8 cellular contexts compared by ENCODE assay signal in genomic region chr1:161119017-161119378, GRCh38. TPM values are rescaled to one million over a fixed set of nuclear protein-coding genes. Genes with fewer than 3 reads are reported as not detected.
DNase-seq lines count a peak whose midpoint lies in the region; ATAC-seq and FAIRE-seq lines count a peak whose summit lies in the region.

No MANE protein-coding gene starts in this region.

- H3K36me3 ChIP-seq in small intestine (ENCODE audit: control insufficient read depth in 2 of 2, insufficient read depth in 2 of 2, low read length in 2 of 2): peaks cover 15 to 24% of the 10 kb centered on the region in 2 donors

- H3K36me3 Mint-ChIP-seq in activated T-helper 2 cell treated with anti-CD3 and anti-CD28 coated beads, Interferon-gamma antibody, Interleukin-2, Interleukin-4, amounts not matched to agents 10 μg/mL and 5 μg/mL and 100 μg/mL, durations not matched to agents 14 hours and 24 hours and 36 hours (ENCODE audit: low read depth): peaks cover 72% of the 10 kb centered on the region

- peak overlapping the region; percentile 93 for H3K4me3 Mint-ChIP-seq in activated T-helper 2 cell treated with anti-CD3 and anti-CD28 coated beads, Interferon-gamma antibody, Interleukin-2, Interleukin-4, amounts not matched to agents 10 μg/mL and 5 μg/mL and 100 μg/mL, durations not matched to agents 14 hours and 24 hours and 36 hours (ENCODE audit: low read depth)

- H3K4me1 ChIP-seq in small intestine (ENCODE audit: control insufficient read depth in 2 of 2, insufficient read depth in 1 of 2, low read depth in 1 of 2, low read length in 1 of 2): peaks cover 4 to 12% of the 10 kb centered on the region in 2 donors

- intact Hi-C loops in activated T-helper 2 cell treated with anti-CD3 and anti-CD28 coated beads, Interferon-gamma antibody, Interleukin-2, Interleukin-4, amounts not matched to agents 10 μg/mL and 5 μg/mL and 100 μg/mL, durations not matched to agents 14 hours and 24 hours and 36 hours (cut with micrococcal nuclease): loop anchor here (2.0 to 10.0 kb wide), 7 partner anchors 36 to 494 kb away; partner anchors contain the start of genes CD48, PPOX and USF1
- intact Hi-C loops in left ventricle myocardium superior (cut with micrococcal nuclease): no loop called here

- peak; percentile 39 for ATAC-seq in left ventricle myocardium superior
- ATAC-seq in GM18868 (IDR thresholded peaks at IDR 0.05; ENCODE audit: unreplicated experiment): no peak

- DNase-seq in NCI-H82 (lab: John Stamatoyannopoulos, UW) (peak; percentile 30), NCI-H82 treated with DMSO at 0.1 percent for 48 hours (lab: John Stamatoyannopoulos, UW; ENCODE audit: unreplicated experiment) (no peak), left ventricle myocardium superior (peak; percentile 68), small intestine (peak; percentile 53), MV-4-11 (lab: John Stamatoyannopoulos, UW) (no peak), SKM-1 (lab: John Stamatoyannopoulos, UW; ENCODE audit: unreplicated experiment) (no peak)
- no peak for DNase-seq in activated T-helper 2 cell treated with anti-CD3 and anti-CD28 coated beads, Interferon-gamma antibody, Interleukin-2, Interleukin-4, amounts not matched to agents 10 μg/mL and 5 μg/mL and 100 μg/mL, durations not matched to agents 14 hours and 24 hours and 36 hours (ENCODE audit: low spot score)

- FAIRE-seq in small intestine (lab: Jason Lieb, UNC): no peak

- H3K27ac Mint-ChIP-seq in activated T-helper 2 cell treated with anti-CD3 and anti-CD28 coated beads, Interferon-gamma antibody, Interleukin-2, Interleukin-4, amounts not matched to agents 10 μg/mL and 5 μg/mL and 100 μg/mL, durations not matched to agents 14 hours and 24 hours and 36 hours: peak overlapping the region; percentile 96

- no peaks in the 10 kb centered on the region for H3K9me3 Mint-ChIP-seq in activated T-helper 2 cell treated with anti-CD3 and anti-CD28 coated beads, Interferon-gamma antibody, Interleukin-2, Interleukin-4, amounts not matched to agents 10 μg/mL and 5 μg/mL and 100 μg/mL, durations not matched to agents 14 hours and 24 hours and 36 hours

- H3K4me1 Mint-ChIP-seq in activated T-helper 2 cell treated with anti-CD3 and anti-CD28 coated beads, Interferon-gamma antibody, Interleukin-2, Interleukin-4, amounts not matched to agents 10 μg/mL and 5 μg/mL and 100 μg/mL, durations not matched to agents 14 hours and 24 hours and 36 hours (ENCODE audit: low read depth): peaks cover 41% of the 10 kb centered on the region

- peak overlapping the region; percentile 92 to 97 for H3K27ac ChIP-seq in small intestine (ENCODE audit: low read depth in 1 of 2, low read length in 1 of 2)

- no peaks in the 10 kb centered on the region for H3K27me3 ChIP-seq in small intestine (ENCODE audit: control insufficient read depth in 2 of 2, insufficient read depth in 2 of 2, low read length in 2 of 2)

- no peaks in the 10 kb centered on the region for H3K9me3 ChIP-seq in small intestine (ENCODE audit: control insufficient read depth, low read depth)

- WGBS in small intestine, 3 donors: 14 to 33% (median 26%) methylated on average over 6 of the region's 6 CpGs

- H3K27me3 Mint-ChIP-seq in activated T-helper 2 cell treated with anti-CD3 and anti-CD28 coated beads, Interferon-gamma antibody, Interleukin-2, Interleukin-4, amounts not matched to agents 10 μg/mL and 5 μg/mL and 100 μg/mL, durations not matched to agents 14 hours and 24 hours and 36 hours (ENCODE audit: low read depth): no peaks in the 10 kb centered on the region

- H3K4me3 ChIP-seq in small intestine (ENCODE audit: low read depth in 1 of 2, low read length in 2 of 2): peak overlapping the region in 1 of 2 donors; percentile 80

RNA-seq across cellular contexts. Expression of gene NIT1, which starts 1.1 kb away (rescaled TPM):
- total RNA-seq in activated T-helper 2 cell treated with anti-CD3 and anti-CD28 coated beads, Interferon-gamma antibody, Interleukin-2, Interleukin-4, amounts not matched to agents 10 μg/mL and 5 μg/mL and 100 μg/mL, durations not matched to agents 14 hours and 24 hours and 36 hours: 47.5 and 48.5 TPM in 2 replicates
- 33.0 TPM for total RNA-seq in left ventricle myocardium superior
- polyA plus RNA-seq in small intestine: 100 to 1,000 TPM in 1 of 3 donors, 10 to 100 TPM in 2; 51.3 to 131 (median 74.6) TPM

RNA-seq across cellular contexts. Expression of gene PFDN2, which starts 1.2 kb away (rescaled TPM):
- 138 and 139 TPM in 2 replicates for total RNA-seq in activated T-helper 2 cell treated with anti-CD3 and anti-CD28 coated beads, Interferon-gamma antibody, Interleukin-2, Interleukin-4, amounts not matched to agents 10 μg/mL and 5 μg/mL and 100 μg/mL, durations not matched to agents 14 hours and 24 hours and 36 hours
- 64.8 TPM for total RNA-seq in left ventricle myocardium superior
- 100 to 1,000 TPM in 2 of 3 donors, 10 to 100 TPM in 1; 95.1 to 130 (median 116) TPM for polyA plus RNA-seq in small intestine

RNA-seq across cellular contexts. Expression of gene DEDD, which starts 13.5 kb away (rescaled TPM):
- 37.5 and 40.3 TPM in 2 replicates for total RNA-seq in activated T-helper 2 cell treated with anti-CD3 and anti-CD28 coated beads, Interferon-gamma antibody, Interleukin-2, Interleukin-4, amounts not matched to agents 10 μg/mL and 5 μg/mL and 100 μg/mL, durations not matched to agents 14 hours and 24 hours and 36 hours
- 29.3 TPM for total RNA-seq in left ventricle myocardium superior
- polyA plus RNA-seq in small intestine: 10 to 100 TPM; 22.7 to 26.2 (median 23.0) TPM

RNA-seq across cellular contexts. Expression of gene KLHDC9, which starts 20.8 kb away (rescaled TPM):
- not detected in 2 replicates for total RNA-seq in activated T-helper 2 cell treated with anti-CD3 and anti-CD28 coated beads, Interferon-gamma antibody, Interleukin-2, Interleukin-4, amounts not matched to agents 10 μg/mL and 5 μg/mL and 100 μg/mL, durations not matched to agents 14 hours and 24 hours and 36 hours
- total RNA-seq in left ventricle myocardium superior: 5.2 TPM
- polyA plus RNA-seq in small intestine: 1 to 10 TPM; 1.8 to 3.8 (median 2.2) TPM

RNA-seq across cellular contexts. Expression of gene NECTIN4, which starts 29.6 kb away (rescaled TPM):
- total RNA-seq in activated T-helper 2 cell treated with anti-CD3 and anti-CD28 coated beads, Interferon-gamma antibody, Interleukin-2, Interleukin-4, amounts not matched to agents 10 μg/mL and 5 μg/mL and 100 μg/mL, durations not matched to agents 14 hours and 24 hours and 36 hours: 0.05 TPM in 1 of 2 replicates, not detected in the other
- total RNA-seq in left ventricle myocardium superior: not detected
- polyA plus RNA-seq in small intestine: 1 to 10 TPM in 1 of 3 donors, under 1 TPM in 1, not detected in 1; 0.22 to 1.0 TPM

Comparison
In these comparisons a context has a peak if more than half of its experiments do, and no peak if none do; other contexts are left out.
1. DNase-seq: peak in NCI-H82 (single experiment), left ventricle myocardium superior (single experiment) and small intestine (single experiment); none in NCI-H82 treated with DMSO at 0.1 percent for 48 hours (single experiment), activated T-helper 2 cell treated with anti-CD3 and anti-CD28 coated beads, Interferon-gamma antibody, Interleukin-2, Interleukin-4, amounts not matched to agents 10 μg/mL and 5 μg/mL and 100 μg/mL, durations not matched to agents 14 hours and 24 hours and 36 hours (single experiment), MV-4-11 (single experiment) and SKM-1 (single experiment).